Comparison of ENCODE assay signal across 23 cellular contexts in genomic region chr3:31696815-31697548, GRCh38.
"Had no signal": no experiment of that assay in that cellular context is flagged by ENCODE, and none has a peak within 500 bp of the region (broad histone marks: within the 10 kb centered on the region; RNA-seq: fewer than 3 reads in every experiment).

No MANE protein-coding gene starts in this region.

- H3K27me3 ChIP-seq: MG63, SJSA1 had no signal

- H3K4me3 ChIP-seq: MG63, SJSA1, SK-N-MC had no signal

- H3K4me1 ChIP-seq: SJSA1 had no signal

- H3K9me3 ChIP-seq: MG63, SJSA1 had no signal

- DNase-seq: Karpas-422, KG1, MG63, NCI-H1092, NCI-H1105 treated with DMSO at 0.1 percent for 48 hours, NCI-H1417 treated with DMSO at 0.1 percent for 48 hours, NCI-H146, NCI-H1694 treated with DMSO at 0.1 percent for 48 hours, NCI-H2029, NCI-H2081 treated with DMSO at 0.1 percent for 48 hours, NCI-H2171, NCI-H226, NCI-H446, NCI-H510A, NCI-H524 treated with DMSO at 0.1 percent for 48 hours, NCI-H69, NCI-H774, Right ventricle myocardium superior, RPMI8226, SIG-M5 had no signal

- H3K36me3 ChIP-seq: MG63 had no signal

- H3K27ac ChIP-seq: HL-60, SJSA1, SK-N-MC had no signal
